Comparison of ENCODE assay signal across 23 cellular contexts in the genomic region with DNA sequence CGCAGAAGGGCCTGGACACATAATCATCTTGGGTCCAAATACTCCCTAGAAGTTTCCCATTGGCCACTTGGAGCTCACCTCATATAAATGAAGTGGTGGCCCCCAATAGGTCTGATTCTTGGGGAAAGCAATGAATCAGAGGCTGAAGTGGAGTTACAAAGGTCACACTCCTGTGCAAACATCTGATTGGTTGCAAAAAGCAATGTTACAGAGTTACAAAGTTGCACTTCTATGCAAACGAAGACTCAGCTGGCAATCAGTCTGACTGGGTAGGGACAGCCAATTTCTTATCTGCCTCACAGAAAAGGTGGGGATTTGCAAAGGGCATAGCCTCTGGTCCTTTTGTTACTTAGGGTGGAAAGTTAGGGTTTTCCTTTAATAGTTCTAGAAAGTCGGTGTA. TPM values are rescaled to one million over a fixed set of nuclear protein-coding genes. Genes with fewer than 3 reads are reported as not detected.
DNase-seq lines count a peak whose midpoint lies in the region; ATAC-seq, FAIRE-seq and TF ChIP-seq lines count a peak whose summit lies in the region.
"Had no signal": no experiment of that assay in that cellular context is flagged by ENCODE, and none has a peak within 500 bp of the region (broad histone marks: within the 10 kb centered on the region; RNA-seq: fewer than 3 reads in every experiment).

No MANE protein-coding gene starts in this region.

- H3K4me1 Mint-ChIP-seq in activated naive CD4-positive, alpha-beta T cell treated with anti-CD3 and anti-CD28 coated beads, Interleukin-2, amount 50 U/mL, for 24 hours: peaks cover 35% of the 10 kb centered on the region
- peaks cover 27 to 38% of the 10 kb centered on the region in 2 donors for H3K4me1 Mint-ChIP-seq in natural killer cell
- peaks cover 8% of the 10 kb centered on the region for H3K4me1 Mint-ChIP-seq in glutamatergic neuron (ENCODE audit: low read depth, unreplicated experiment)

- peak overlapping the region; percentile 65 to 91 for H3K27ac ChIP-seq in testis
- H3K27ac ChIP-seq: 22Rv1, A549, BLaER1, GM23248 had no signal

- no peak for FAIRE-seq in D721Med (lab: Jason Lieb, UNC)
- FAIRE-seq: A549, GM12892, GM18507 had no signal

- 46 to 62% methylated on average over 3 of the region's 3 CpGs for WGBS in testis, 2 donors

- ATAC-seq in left lobe of liver: peak; percentile 43
- ATAC-seq in natural killer cell: no peak
- ATAC-seq: A549 had no signal

- intact Hi-C loops in natural killer cell (cut with micrococcal nuclease): no loop called here
- intact Hi-C loops in testis (cut with DNase I; ENCODE audit: low total_unique reads): no loop called here

- no peaks in the 10 kb centered on the region for H3K27me3 ChIP-seq in testis
- H3K27me3 ChIP-seq: BLaER1 had no signal

- H3K4me1 ChIP-seq in testis: no peaks in the 10 kb centered on the region

- peaks cover 1% of the 10 kb centered on the region for H3K36me3 Mint-ChIP-seq in activated naive CD4-positive, alpha-beta T cell treated with anti-CD3 and anti-CD28 coated beads, Interleukin-2, amount 50 U/mL, for 24 hours
- no peaks in the 10 kb centered on the region for H3K36me3 Mint-ChIP-seq in natural killer cell
- no peaks in the 10 kb centered on the region for H3K36me3 Mint-ChIP-seq in glutamatergic neuron (ENCODE audit: unreplicated experiment)
- H3K36me3 Mint-ChIP-seq: CD14-positive monocyte had no signal

- H3K9me3 Mint-ChIP-seq in activated naive CD4-positive, alpha-beta T cell treated with anti-CD3 and anti-CD28 coated beads, Interleukin-2, amount 50 U/mL, for 24 hours: no peaks in the 10 kb centered on the region
- H3K9me3 Mint-ChIP-seq in natural killer cell (no peaks in the 10 kb centered on the region), glutamatergic neuron (ENCODE audit: unreplicated experiment) (peaks cover 4% of the 10 kb centered on the region)
- H3K9me3 Mint-ChIP-seq: CD8-positive, alpha-beta memory T cell had no signal

- no peaks in the 10 kb centered on the region for H3K9me3 ChIP-seq in testis
- H3K9me3 ChIP-seq: A549, HAP-1 had no signal

- H3K27me3 Mint-ChIP-seq in activated naive CD4-positive, alpha-beta T cell treated with anti-CD3 and anti-CD28 coated beads, Interleukin-2, amount 50 U/mL, for 24 hours: no peaks in the 10 kb centered on the region
- H3K27me3 Mint-ChIP-seq in natural killer cell (ENCODE audit: low read depth in 2 of 2) (no peaks in the 10 kb centered on the region), glutamatergic neuron (ENCODE audit: unreplicated experiment) (peaks cover 6% of the 10 kb centered on the region)
- H3K27me3 Mint-ChIP-seq: CD8-positive, alpha-beta memory T cell had no signal

- no peak for TF ChIP-seq POLR2A in testis (IDR thresholded peaks at IDR 0.05)

- DNase-seq in activated naive CD4-positive, alpha-beta T cell treated with Interleukin-2 at 50 U/mL for 16 hours: no peak
- DNase-seq in left lobe of liver (ENCODE audit: low spot score) (peak; percentile 81), natural killer cell (no peak), testis (peak; percentile 57), glutamatergic neuron (no peak), D721Med (ENCODE audit: insufficient read length, low spot score) (no peak), OCI-M1 (lab: John Stamatoyannopoulos, UW) (no peak)
- DNase-seq: AML-193; CD8-positive, alpha-beta memory T cell; COR-L47; DMS153; DMS79; GDM1; GM23248; IMR-90 had no signal

- H3K36me3 ChIP-seq in testis (ENCODE audit: low read depth, missing control alignments): no peaks in the 10 kb centered on the region
- H3K36me3 ChIP-seq: BLaER1 had no signal

- no peak overlapping the region for H3K4me3 ChIP-seq in testis
- H3K4me3 ChIP-seq: A549, BLaER1, GM23248, HAP-1 had no signal

- H3K4me3 Mint-ChIP-seq in activated naive CD4-positive, alpha-beta T cell treated with anti-CD3 and anti-CD28 coated beads, Interleukin-2, amount 50 U/mL, for 24 hours: peak overlapping the region; percentile 11
- peak overlapping the region; percentile 61 for H3K4me3 Mint-ChIP-seq in natural killer cell
- H3K4me3 Mint-ChIP-seq in glutamatergic neuron (ENCODE audit: unreplicated experiment): no peak overlapping the region
- H3K4me3 Mint-ChIP-seq: CD14-positive monocyte had no signal

- TF ChIP-seq CTCF in natural killer cell (IDR thresholded peaks at IDR 0.05) (no peak), testis (IDR thresholded peaks at IDR 0.05) (no peak), glutamatergic neuron (IDR thresholded peaks at IDR 0.05; ENCODE audit: partially characterized antibody, unreplicated experiment) (no peak), D721Med (IDR thresholded peaks at IDR 0.05; ENCODE audit: insufficient read depth, missing control alignments) (no peak)

- H3K27ac Mint-ChIP-seq in activated naive CD4-positive, alpha-beta T cell treated with anti-CD3 and anti-CD28 coated beads, Interleukin-2, amount 50 U/mL, for 24 hours: no peak overlapping the region
- H3K27ac Mint-ChIP-seq in natural killer cell (no peak overlapping the region), glutamatergic neuron (ENCODE audit: unreplicated experiment) (no peak overlapping the region)
- H3K27ac Mint-ChIP-seq: CD14-positive monocyte had no signal

RNA-seq across cellular contexts. Expression of gene GPR180, which starts 1.8 kb away (rescaled TPM):
- total RNA-seq in left lobe of liver: 4.7 TPM
- 1 to 10 TPM; 2.0 to 2.9 (median 2.7) TPM for total RNA-seq in natural killer cell
- total RNA-seq in testis: 1 to 10 TPM; 2.0 to 3.3 TPM
- 2.7 TPM for polyA plus RNA-seq in testis (ENCODE audit: insufficient read depth, low read depth, low replicate concordance)
- total RNA-seq in glutamatergic neuron (ENCODE audit: unreplicated experiment): 3.0 TPM

RNA-seq across cellular contexts. Expression of gene TGDS, which starts 3.9 kb away (rescaled TPM):
- 8.4 TPM for total RNA-seq in left lobe of liver
- total RNA-seq in natural killer cell: 1 to 10 TPM; 6.9 to 9.0 (median 7.7) TPM
- 10 to 100 TPM in 1 of 2 donors, 1 to 10 TPM in 1; 8.7 to 10.1 TPM for total RNA-seq in testis
- 9.5 TPM for polyA plus RNA-seq in testis (ENCODE audit: insufficient read depth, low read depth, low replicate concordance)
- total RNA-seq in glutamatergic neuron (ENCODE audit: unreplicated experiment): 6.3 TPM

Comparison
In these comparisons a context has a peak if more than half of its experiments do, and no peak if none do; other contexts are left out.
1. DNase-seq: peak in left lobe of liver (single experiment) and testis (single experiment); none in activated naive CD4-positive, alpha-beta T cell treated with Interleukin-2 at 50 U/mL for 16 hours (single experiment), natural killer cell (single experiment), glutamatergic neuron (single experiment), D721Med (single experiment) and OCI-M1 (single experiment).